17 cellular contexts compared by ENCODE assay signal in the genomic region with DNA sequence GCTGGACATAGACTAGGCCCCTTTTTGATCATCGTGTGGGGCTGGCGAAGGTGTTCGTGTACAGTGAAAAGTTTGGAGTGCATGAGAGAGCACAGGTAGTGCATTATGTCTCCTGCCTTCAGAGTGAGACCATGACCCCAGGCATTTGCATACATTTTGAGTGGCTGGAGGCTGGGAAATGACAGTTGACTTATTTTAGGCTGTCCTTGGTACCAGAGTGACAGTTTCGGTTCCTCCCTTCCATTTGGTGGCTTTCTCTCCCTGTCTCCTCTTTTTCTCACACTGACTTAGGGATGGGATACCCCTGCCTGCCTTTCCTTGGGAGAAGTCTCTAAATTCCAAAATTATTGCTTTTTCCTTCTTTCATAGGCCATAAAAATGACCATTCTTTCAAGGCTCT. TPM values are rescaled to one million over a fixed set of nuclear protein-coding genes. Genes with fewer than 3 reads are reported as not detected.
DNase-seq lines count a peak whose midpoint lies in the region; ATAC-seq, FAIRE-seq and TF ChIP-seq lines count a peak whose summit lies in the region.
"Had no signal": no experiment of that assay in that cellular context is flagged by ENCODE, and none has a peak within 500 bp of the region (broad histone marks: within the 10 kb centered on the region; RNA-seq: fewer than 3 reads in every experiment).

No MANE protein-coding gene starts in this region.

- H2AFZ ChIP-seq in OCI-LY3 (ENCODE audit: low read depth, low read length), result no peak overlapping the region

- H3K36me3 Mint-ChIP-seq in activated naive CD8-positive, alpha-beta T cell treated with anti-CD3 and anti-CD28 coated beads, Interleukin-2, amount 50 U/mL, for 24 hours (ENCODE audit: low read depth), result no peaks in the 10 kb centered on the region
- H3K36me3 Mint-ChIP-seq: CD4-positive, CD25-positive, alpha-beta regulatory T cell had no signal

- no peaks in the 10 kb centered on the region for H3K79me2 ChIP-seq in OCI-LY3 (ENCODE audit: low read length)

- no peak overlapping the region for H3K9ac ChIP-seq in OCI-LY3 (ENCODE audit: low read length)

- H3K9me3 ChIP-seq in OCI-LY3 (ENCODE audit: insufficient read depth, low read length) (no peaks in the 10 kb centered on the region), vagina (no peaks in the 10 kb centered on the region)

- intact Hi-C loops in Right ventricle myocardium inferior (cut with DNase I) (no loop called here), vagina (cut with DNase I) (no loop called here)

- H3K27me3 ChIP-seq in OCI-LY3 (ENCODE audit: low read depth, low read length), result peaks cover 8% of the 10 kb centered on the region
- H3K27me3 ChIP-seq in vagina, result no peaks in the 10 kb centered on the region

- H3K27ac Mint-ChIP-seq in activated naive CD8-positive, alpha-beta T cell treated with anti-CD3 and anti-CD28 coated beads, Interleukin-2, amount 50 U/mL, for 24 hours, result no peak overlapping the region
- H3K27ac Mint-ChIP-seq: CD4-positive, CD25-positive, alpha-beta regulatory T cell had no signal

- DNase-seq in urothelium cell line (ENCODE audit: low spot score) (no peak), Right ventricle myocardium inferior (ENCODE audit: missing footprints) (no peak), vagina (ENCODE audit: extremely low spot score in 2 of 2) (no peak)
- no peak for DNase-seq in activated naive CD8-positive, alpha-beta T cell treated with anti-CD3 and anti-CD28 coated beads, Interleukin-2, amount 50 U/mL, for 24 hours
- DNase-seq: aorta; CD4-positive, CD25-positive, alpha-beta regulatory T cell; foreskin melanocyte; NCI-H1105; NCI-H526 treated with DMSO at 0.1 percent for 48 hours had no signal

- ATAC-seq in GM18870 (IDR thresholded peaks at IDR 0.05; ENCODE audit: unreplicated experiment) (peak; percentile 67), GM21529 (IDR thresholded peaks at IDR 0.05; ENCODE audit: unreplicated experiment) (peak; percentile 87), HG03135 (IDR thresholded peaks at IDR 0.05; ENCODE audit: unreplicated experiment) (peak; percentile 71), Right ventricle myocardium inferior (no peak)
- no peak for ATAC-seq in activated naive CD8-positive, alpha-beta T cell treated with anti-CD3 and anti-CD28 coated beads, Interleukin-2, amount 50 U/mL, for 24 hours

- H4K20me1 ChIP-seq in OCI-LY3 (ENCODE audit: insufficient read depth, low read length), result no peaks in the 10 kb centered on the region

- peaks cover 8% of the 10 kb centered on the region for H3K27me3 Mint-ChIP-seq in activated naive CD8-positive, alpha-beta T cell treated with anti-CD3 and anti-CD28 coated beads, Interleukin-2, amount 50 U/mL, for 24 hours

- TF ChIP-seq CTCF in OCI-LY3 (IDR thresholded peaks at IDR 0.05; ENCODE audit: low read depth, low read length), result no peak
- TF ChIP-seq CTCF in vagina (IDR thresholded peaks at IDR 0.05), result no peak

- no peak overlapping the region for H3K4me3 Mint-ChIP-seq in activated naive CD8-positive, alpha-beta T cell treated with anti-CD3 and anti-CD28 coated beads, Interleukin-2, amount 50 U/mL, for 24 hours
- H3K4me3 Mint-ChIP-seq: CD4-positive, CD25-positive, alpha-beta regulatory T cell had no signal

- H3K4me1 ChIP-seq in OCI-LY3 (ENCODE audit: low read length), result peaks cover 18% of the 10 kb centered on the region
- H3K4me1 ChIP-seq in vagina, result no peaks in the 10 kb centered on the region

- no peaks in the 10 kb centered on the region for H3K4me1 Mint-ChIP-seq in activated naive CD8-positive, alpha-beta T cell treated with anti-CD3 and anti-CD28 coated beads, Interleukin-2, amount 50 U/mL, for 24 hours
- H3K4me1 Mint-ChIP-seq: CD4-positive, CD25-positive, alpha-beta regulatory T cell had no signal

- no peaks in the 10 kb centered on the region for H3K36me3 ChIP-seq in OCI-LY3 (replicated peaks; ENCODE audit: low read depth, low read length)
- no peaks in the 10 kb centered on the region for H3K36me3 ChIP-seq in vagina

- H3K9me3 Mint-ChIP-seq in activated naive CD8-positive, alpha-beta T cell treated with anti-CD3 and anti-CD28 coated beads, Interleukin-2, amount 50 U/mL, for 24 hours, result no peaks in the 10 kb centered on the region

- peak overlapping the region; percentile 20 for H3K4me2 ChIP-seq in OCI-LY3 (ENCODE audit: low read length)

- no peak for TF ChIP-seq POLR2A in vagina (IDR thresholded peaks at IDR 0.05)

- no peak for FAIRE-seq in urothelium cell line (lab: Jason Lieb, UNC)
- FAIRE-seq: H1, islet of Langerhans had no signal

- H3K4me3 ChIP-seq in OCI-LY3 (ENCODE audit: low read length) (no peak overlapping the region), vagina (no peak overlapping the region)

- no peak overlapping the region for H3K27ac ChIP-seq in OCI-LY3 (ENCODE audit: low read length)
- no peak overlapping the region for H3K27ac ChIP-seq in vagina

RNA-seq across cellular contexts. Expression of a gene that starts 20.1 kb away (rescaled TPM):
- total RNA-seq in Right ventricle myocardium inferior (not detected), vagina (20.1 TPM)
- total RNA-seq: aorta; CD4-positive, CD25-positive, alpha-beta regulatory T cell; H1; HT-29; subcutaneous adipose tissue had no signal

RNA-seq across cellular contexts. Expression of a gene that starts 24.9 kb away (rescaled TPM):
- not detected for total RNA-seq in Right ventricle myocardium inferior
- 131 TPM for total RNA-seq in vagina
- total RNA-seq: aorta; CD4-positive, CD25-positive, alpha-beta regulatory T cell; H1; HT-29; subcutaneous adipose tissue had no signal

Comparison
In these comparisons a context has a peak if more than half of its experiments do, and no peak if none do; other contexts are left out.
1. ATAC-seq: peak in GM18870 (single experiment), GM21529 (single experiment) and HG03135 (single experiment); none in Right ventricle myocardium inferior (single experiment) and activated naive CD8-positive, alpha-beta T cell treated with anti-CD3 and anti-CD28 coated beads, Interleukin-2, amount 50 U/mL, for 24 hours (single experiment).
2. RNA of a gene that starts 20.1 kb away (total RNA-seq): 20.1 TPM in vagina (single experiment); not detected in Right ventricle myocardium inferior (single experiment); every median in the first group is over 10 times any median in the second.
3. RNA of a gene that starts 24.9 kb away (total RNA-seq): 131 TPM in vagina (single experiment); not detected in Right ventricle myocardium inferior (single experiment); every median in the first group is over 100 times any median in the second.